8 cellular contexts compared by ENCODE assay signal in genomic region chr3:29065211-29065785, GRCh38.
DNase-seq lines count a peak whose midpoint lies in the region; ATAC-seq and FAIRE-seq lines count a peak whose summit lies in the region.

No MANE protein-coding gene starts in this region.

- DNase-seq in HT1080 (ENCODE audit: low read depth) (peak; percentile 100), SK-N-DZ (ENCODE audit: low spot score) (peak; percentile 16), frontal cortex (ENCODE audit: low spot score in 2 of 2) (peak in 1 of 2 donors; percentile 33), posterior vena cava (ENCODE audit: low spot score) (peak; percentile 85), NOMO-1 (lab: John Stamatoyannopoulos, UW; ENCODE audit: unreplicated experiment in 2 of 2) (no peak)
- DNase-seq in stimulated activated CD4-positive, alpha-beta T cell treated with anti-CD3 and anti-CD28 coated beads, Interleukin-4, amount 100 ng/mL, for 4 hours = no peak

- intact Hi-C loops in posterior vena cava (cut with DNase I) = no loop called here

- peak; percentile 15 for FAIRE-seq in frontal cortex (lab: Jason Lieb, UNC)

- ATAC-seq in HG02759 (IDR thresholded peaks at IDR 0.05; ENCODE audit: unreplicated experiment) (no peak), HG03025 (IDR thresholded peaks at IDR 0.05; ENCODE audit: low FRiP score, unreplicated experiment) (no peak)

Comparison
In these comparisons a context has a peak if more than half of its experiments do, and no peak if none do; other contexts are left out.
1. DNase-seq: peak in HT1080 (single experiment), SK-N-DZ (single experiment) and posterior vena cava (single experiment); none in stimulated activated CD4-positive, alpha-beta T cell treated with anti-CD3 and anti-CD28 coated beads, Interleukin-4, amount 100 ng/mL, for 4 hours (0 of 2) and NOMO-1 (0 of 2).